31 cellular contexts compared by ENCODE assay signal in genomic region chr20:25382704-25383370, GRCh38. TPM values are rescaled to one million over a fixed set of nuclear protein-coding genes. Genes with fewer than 3 reads are reported as not detected.
DNase-seq lines count a peak whose midpoint lies in the region; ATAC-seq and TF ChIP-seq lines count a peak whose summit lies in the region.
"Had no signal": no experiment of that assay in that cellular context is flagged by ENCODE, and none has a peak within 500 bp of the region (broad histone marks: within the 10 kb centered on the region; RNA-seq: fewer than 3 reads in every experiment).

No MANE protein-coding gene starts in this region.

- no peak overlapping the region for H3K4me3 ChIP-seq in heart right ventricle
- no peak overlapping the region for H3K4me3 ChIP-seq in trophoblast cell (ENCODE audit: low read depth, low read length)
- no peak overlapping the region for H3K4me3 ChIP-seq in esophagus squamous epithelium
- H3K4me3 ChIP-seq: ascending aorta, cardiac muscle cell, coronary artery, GM23248, upper lobe of right lung had no signal

- H3K79me2 ChIP-seq in trophoblast cell (ENCODE audit: control insufficient read depth, insufficient read depth, low read length, poor library complexity) = peaks cover 8% of the 10 kb centered on the region

- H3K4ac ChIP-seq in trophoblast cell (ENCODE audit: low read depth, low read length) = peak overlapping the region; percentile 18

- H4K91ac ChIP-seq in trophoblast cell (ENCODE audit: low read depth, low read length) = peak overlapping the region; percentile 3

- H3K4me1 ChIP-seq in heart right ventricle (peaks cover 0 to 42% (median 13%) of the 10 kb centered on the region in 9 donors), trophoblast cell (ENCODE audit: control insufficient read depth in 1 of 2, insufficient read depth in 2 of 2, low read length in 2 of 2) (peaks cover 11 to 13% of the 10 kb centered on the region in 2 experiments), esophagus squamous epithelium (peaks cover 0 to 21% (median 0%) of the 10 kb centered on the region in 3 donors)
- H3K4me1 ChIP-seq: ascending aorta, upper lobe of right lung had no signal

- no peak overlapping the region for H2AK5ac ChIP-seq in trophoblast cell (ENCODE audit: low read length)

- no peak overlapping the region for H4K12ac ChIP-seq in trophoblast cell (ENCODE audit: low read depth, low read length)

- H3K18ac ChIP-seq in trophoblast cell (ENCODE audit: low read length) = no peak overlapping the region

- no peak overlapping the region for H3K4me3 Mint-ChIP-seq in HFFc6
- no peak overlapping the region for H3K4me3 Mint-ChIP-seq in WTC11
- H3K4me3 Mint-ChIP-seq in activated CD8-positive, alpha-beta T cell treated with anti-CD3 and anti-CD28 coated beads for 36 hours = no peak overlapping the region
- H3K4me3 Mint-ChIP-seq: activated naive CD8-positive, alpha-beta T cell; natural killer cell treated with Interleukin-12 subunit alpha and Interleukin-12 subunit beta and Interleukin-15 and Interleukin-18, amount 100 ng/mL, for 72 hours; T-helper 2 cell treated with Interferon-gamma antibody and Interleukin-4, amounts not matched to agents 5 μg/mL and 100 μg/mL, for 36 hours had no signal

- ATAC-seq in WTC11 (no peak), heart right ventricle (peak; percentile 59 to 96 (median 85)), HG02623 (IDR thresholded peaks at IDR 0.05; ENCODE audit: unreplicated experiment) (no peak)
- no peak for ATAC-seq in activated CD8-positive, alpha-beta T cell treated with anti-CD3 and anti-CD28 coated beads for 36 hours
- ATAC-seq: natural killer cell treated with Interleukin-12 subunit alpha and Interleukin-12 subunit beta and Interleukin-15 and Interleukin-18, amount 100 ng/mL, for 72 hours; upper lobe of right lung had no signal

- intact Hi-C loops in heart right ventricle (cut with DNase I) (no loop called here), esophagus squamous epithelium (cut with DNase I) (no loop called here)
- intact Hi-C loops in activated CD8-positive, alpha-beta T cell treated with anti-CD3 and anti-CD28 coated beads for 36 hours (cut with micrococcal nuclease) = no loop called here

- H3K36me3 ChIP-seq in heart right ventricle (peaks cover 0 to 5% (median 0%) of the 10 kb centered on the region in 9 donors), trophoblast cell (ENCODE audit: control insufficient read depth in 1 of 2, insufficient read depth in 2 of 2, low read length in 2 of 2) (peaks cover 1 to 12% of the 10 kb centered on the region in 2 experiments), esophagus squamous epithelium (peaks cover 0 to 9% (median 0%) of the 10 kb centered on the region in 3 donors)
- H3K36me3 ChIP-seq: ascending aorta, cardiac muscle cell, upper lobe of right lung had no signal

- H2BK120ac ChIP-seq in trophoblast cell (ENCODE audit: insufficient read depth, low read length, poor library complexity) = no peak overlapping the region

- H2BK12ac ChIP-seq in trophoblast cell (ENCODE audit: low read length) = no peak overlapping the region

- 71 to 73% methylated on average over 5 of the region's 5 CpGs for WGBS in heart right ventricle, 2 donors
- no CpG with 5 or more reads among the region's 5 CpGs for whole genome bisulfite sequencing in trophoblast cell (ENCODE audit: extremely low coverage, insufficient coverage, insufficient read length)
- 79 to 85% methylated on average over 4 to 5 of the region's 5 CpGs for WGBS in esophagus squamous epithelium, 2 donors

- H3K23ac ChIP-seq in trophoblast cell (ENCODE audit: low read length) = no peak overlapping the region

- no peak overlapping the region for H3K4me2 ChIP-seq in trophoblast cell (ENCODE audit: low read length)

- H3K9ac ChIP-seq in trophoblast cell (ENCODE audit: low read length) = no peak overlapping the region
- H3K9ac ChIP-seq: GM23248 had no signal

- no peaks in the 10 kb centered on the region for H3K79me1 ChIP-seq in trophoblast cell (ENCODE audit: low read length)

- no peak for TF ChIP-seq CTCF in HFFc6 (IDR thresholded peaks at IDR 0.05)
- no peak for TF ChIP-seq CTCF in WTC11 (IDR thresholded peaks at IDR 0.05)
- no peak for TF ChIP-seq CTCF in heart right ventricle (IDR thresholded peaks at IDR 0.05)
- no peak for TF ChIP-seq CTCF in activated CD8-positive, alpha-beta T cell treated with anti-CD3 and anti-CD28 coated beads for 36 hours (IDR thresholded peaks at IDR 0.05)
- no peak for TF ChIP-seq CTCF in esophagus squamous epithelium (IDR thresholded peaks at IDR 0.05)

- DNase-seq in HFFc6 = no peak
- DNase-seq in WTC11 (ENCODE audit: low spot score) = no peak
- DNase-seq in heart right ventricle = peak; percentile 21 to 50
- peak in 1 of 2 donors; percentile 44 for DNase-seq in trophoblast cell
- DNase-seq in activated CD8-positive, alpha-beta T cell treated with anti-CD3 and anti-CD28 coated beads for 36 hours = no peak
- no peak for DNase-seq in esophagus squamous epithelium (lab: John Stamatoyannopoulos, UW)
- DNase-seq: activated effector memory CD4-positive, alpha-beta T cell treated with anti-CD3 and anti-CD28 coated beads, Interleukin-2, amount 50 U/mL, for 16 hours; activated T-cell treated with anti-CD3 and anti-CD28 coated beads for 4 hours; CD4-positive, CD25-positive, alpha-beta regulatory T cell; DMS79 treated with DMSO at 0.1 percent for 48 hours; effector memory CD4-positive, alpha-beta T cell; erythroblast; GF-D8; GM23248; head of caudate nucleus; KG1; MM.1S; NCI-H1417; NCI-H2029 treated with DMSO at 0.1 percent for 48 hours; NCI-H524 treated with DMSO at 0.1 percent for 48 hours; OCI-M1; stimulated activated CD4-positive, alpha-beta T cell treated with anti-CD3 and anti-CD28 coated beads, Interleukin-15, amount 100 ng/mL, for 24 hours; stimulated activated CD4-positive, alpha-beta T cell treated with anti-CD3 and anti-CD28 coated beads, Interleukin-4, amount 100 ng/mL, for 4 hours; upper lobe of right lung had no signal

- H3K9me3 Mint-ChIP-seq in HFFc6 (no peaks in the 10 kb centered on the region), WTC11 (peaks cover 4% of the 10 kb centered on the region; the same call in 1 of the 2 replicates)
- H3K9me3 Mint-ChIP-seq in activated CD8-positive, alpha-beta T cell treated with anti-CD3 and anti-CD28 coated beads for 36 hours = no peaks in the 10 kb centered on the region
- H3K9me3 Mint-ChIP-seq: natural killer cell treated with Interleukin-12 subunit alpha and Interleukin-12 subunit beta and Interleukin-15 and Interleukin-18, amount 100 ng/mL, for 72 hours; T-helper 2 cell treated with Interferon-gamma antibody and Interleukin-4, amounts not matched to agents 5 μg/mL and 100 μg/mL, for 36 hours had no signal

- H3K27me3 ChIP-seq in heart right ventricle (no peaks in the 10 kb centered on the region), trophoblast cell (ENCODE audit: insufficient read depth, low read length) (no peaks in the 10 kb centered on the region), esophagus squamous epithelium (no peaks in the 10 kb centered on the region)
- H3K27me3 ChIP-seq: ascending aorta, cardiac muscle cell, upper lobe of right lung had no signal

- H3K27ac Mint-ChIP-seq in HFFc6 = peak overlapping the region; percentile 5; the same call in 1 of the 2 replicates
- peak overlapping the region; percentile 53 for H3K27ac Mint-ChIP-seq in WTC11
- H3K27ac Mint-ChIP-seq in activated CD8-positive, alpha-beta T cell treated with anti-CD3 and anti-CD28 coated beads for 36 hours = no peak overlapping the region
- H3K27ac Mint-ChIP-seq: activated naive CD8-positive, alpha-beta T cell; T-helper 2 cell treated with Interferon-gamma antibody and Interleukin-4, amounts not matched to agents 5 μg/mL and 100 μg/mL, for 36 hours had no signal

- H3K36me3 Mint-ChIP-seq in HFFc6 (ENCODE audit: low read depth) (peaks cover 42% of the 10 kb centered on the region), WTC11 (peaks cover 11% of the 10 kb centered on the region)
- H3K36me3 Mint-ChIP-seq in activated CD8-positive, alpha-beta T cell treated with anti-CD3 and anti-CD28 coated beads for 36 hours (ENCODE audit: low read depth) = peaks cover 4% of the 10 kb centered on the region
- H3K36me3 Mint-ChIP-seq: natural killer cell treated with Interleukin-12 subunit alpha and Interleukin-12 subunit beta and Interleukin-15 and Interleukin-18, amount 100 ng/mL, for 72 hours had no signal

- no peak overlapping the region for H3K14ac ChIP-seq in trophoblast cell (ENCODE audit: low read length)

- H2AFZ ChIP-seq in trophoblast cell (ENCODE audit: insufficient read depth, low read length, poor library complexity) = no peak overlapping the region
- H2AFZ ChIP-seq: GM23248 had no signal

- CTCF ChIA-PET in WTC11 (lab: Charles Lee) = no interaction called here
- CTCF ChIA-PET in activated CD8-positive, alpha-beta T cell treated with anti-CD3 and anti-CD28 coated beads for 36 hours (lab: Charles Lee) = interaction anchor here (1.7 kb wide), 1 partner anchor 17 kb away, joined by 3 read pairs; no protein-coding TSS in a partner anchor

- H3K9me3 ChIP-seq in heart right ventricle (no peaks in the 10 kb centered on the region), trophoblast cell (ENCODE audit: insufficient read depth, low read depth, low read length) (no peaks in the 10 kb centered on the region), esophagus squamous epithelium (no peaks in the 10 kb centered on the region)
- H3K9me3 ChIP-seq: ascending aorta, upper lobe of right lung had no signal

- no peak for TF ChIP-seq POLR2A in esophagus squamous epithelium (IDR thresholded peaks at IDR 0.05)

- H3K27ac ChIP-seq in heart right ventricle = peak overlapping the region in 1 of 10 donors; percentile 31
- peak overlapping the region; percentile 48 for H3K27ac ChIP-seq in trophoblast cell (ENCODE audit: low read depth, low read length)
- H3K27ac ChIP-seq in esophagus squamous epithelium = peak overlapping the region in 1 of 4 donors; percentile 13
- H3K27ac ChIP-seq: ascending aorta, cardiac muscle cell, coronary artery, GM23248, upper lobe of right lung had no signal

- peak overlapping the region; percentile 15 for H2BK5ac ChIP-seq in trophoblast cell (ENCODE audit: low read depth, low read length, poor library complexity)

- no peaks in the 10 kb centered on the region; the same call in 1 of the 2 replicates for H3K27me3 Mint-ChIP-seq in HFFc6 (ENCODE audit: insufficient read depth)
- no peaks in the 10 kb centered on the region for H3K27me3 Mint-ChIP-seq in WTC11 (ENCODE audit: low read depth)
- H3K27me3 Mint-ChIP-seq in activated CD8-positive, alpha-beta T cell treated with anti-CD3 and anti-CD28 coated beads for 36 hours = no peaks in the 10 kb centered on the region
- H3K27me3 Mint-ChIP-seq: activated naive CD8-positive, alpha-beta T cell; CD4-positive, CD25-positive, alpha-beta regulatory T cell; natural killer cell treated with Interleukin-12 subunit alpha and Interleukin-12 subunit beta and Interleukin-15 and Interleukin-18, amount 100 ng/mL, for 72 hours had no signal

- H4K8ac ChIP-seq in trophoblast cell (ENCODE audit: low read depth, low read length) = no peak overlapping the region

- POLR2A ChIA-PET in WTC11 (lab: Charles Lee) = interaction anchor here (0.6 kb wide), 1 partner anchor 15 kb away, joined by 3 read pairs; no protein-coding TSS in a partner anchor
- POLR2A ChIA-PET in activated CD8-positive, alpha-beta T cell treated with anti-CD3 and anti-CD28 coated beads for 36 hours (lab: Charles Lee) = no interaction called here

- peaks cover 30% of the 10 kb centered on the region for H3K4me1 Mint-ChIP-seq in HFFc6 (ENCODE audit: low read depth)
- peaks cover 3% of the 10 kb centered on the region; the same call in 1 of the 2 replicates for H3K4me1 Mint-ChIP-seq in WTC11
- H3K4me1 Mint-ChIP-seq in activated CD8-positive, alpha-beta T cell treated with anti-CD3 and anti-CD28 coated beads for 36 hours (ENCODE audit: low read depth) = peaks cover 12% of the 10 kb centered on the region

RNA-seq across cellular contexts. Expression of gene ABHD12, which starts 7.8 kb away (rescaled TPM):
- total RNA-seq in HFFc6 (2021; fragmentation: NEBNext Ultra II Directional; extraction: Animal tissue kit (Norgen Biotek cat#: 25700)) = 100 to 1,000 TPM in 2 of 6 experiments, 10 to 100 TPM in 4; 87.0 to 103 (median 98.9) TPM
- 63.1 to 68.7 TPM (median 68.2 TPM) in 3 replicates for total RNA-seq in WTC11 (2021)
- 10 to 100 TPM; 21.1 to 41.3 (median 26.9) TPM for total RNA-seq in heart right ventricle
- 10 to 100 TPM; 29.1 to 37.4 TPM for polyA plus RNA-seq in heart right ventricle
- polyA plus RNA-seq in trophoblast cell (2013) = 66.8 and 67.8 TPM in 2 replicates
- total RNA-seq in activated CD8-positive, alpha-beta T cell treated with anti-CD3 and anti-CD28 coated beads for 36 hours = 10 to 100 TPM; 16.0 to 17.0 TPM
- total RNA-seq in esophagus squamous epithelium = 10 to 100 TPM; 23.8 to 62.1 (median 36.4) TPM

RNA-seq across cellular contexts. Expression of gene GINS1, which starts 24.6 kb away (rescaled TPM):
- total RNA-seq in HFFc6 (2021; fragmentation: NEBNext Ultra II Directional; extraction: Animal tissue kit (Norgen Biotek cat#: 25700)) = 10 to 100 TPM in 5 of 6 experiments, 1 to 10 TPM in 1; 7.5 to 13.9 (median 11.7) TPM
- total RNA-seq in WTC11 (2021) (69.8 to 71.6 TPM (median 70.4 TPM) in 3 replicates), heart right ventricle (1 to 10 TPM in 2 of 10 donors, under 1 TPM in 8; 0.19 to 1.6 (median 0.64) TPM), esophagus squamous epithelium (10 to 100 TPM in 1 of 4 donors, 1 to 10 TPM in 3; 3.4 to 12.9 (median 6.4) TPM)
- under 1 TPM; 0.28 to 0.29 TPM for polyA plus RNA-seq in heart right ventricle
- 14.3 and 14.7 TPM in 2 replicates for polyA plus RNA-seq in trophoblast cell (2013)
- total RNA-seq in activated CD8-positive, alpha-beta T cell treated with anti-CD3 and anti-CD28 coated beads for 36 hours = 10 to 100 TPM; 34.9 to 35.9 TPM
- total RNA-seq: ascending aorta had no signal

Comparison
In these comparisons a context has a peak if more than half of its experiments do, and no peak if none do; other contexts are left out.
1. DNase-seq: peak in heart right ventricle (2 of 2); none in HFFc6 (single experiment), WTC11 (single experiment), activated CD8-positive, alpha-beta T cell treated with anti-CD3 and anti-CD28 coated beads for 36 hours (single experiment) and esophagus squamous epithelium (single experiment).
2. ATAC-seq: peak in heart right ventricle (8 of 8); none in WTC11 (single experiment), activated CD8-positive, alpha-beta T cell treated with anti-CD3 and anti-CD28 coated beads for 36 hours (single experiment) and HG02623 (single experiment).